ENCODE assay signal across 25 cellular contexts in genomic region chr7:39069046-39069445, GRCh38.
"Had no signal": no experiment of that assay in that cellular context is flagged by ENCODE, and none has a peak within 500 bp of the region (broad histone marks: within the 10 kb centered on the region; RNA-seq: fewer than 3 reads in every experiment).

No MANE protein-coding gene starts in this region.

- ATAC-seq: activated CD8-positive, alpha-beta T cell treated with anti-CD3 and anti-CD28 coated beads, Interleukin-2, amount 10 ng/mL, durations not matched to agents 7 days and 5 days; activated naive CD8-positive, alpha-beta T cell treated with anti-CD3 and anti-CD28 coated beads, Interleukin-2, amount 50 U/mL, for 24 hours; body of pancreas; gastroesophageal sphincter; left lobe of liver; lower lobe of right lung; mucosa of descending colon; sciatic nerve had no signal

- DNase-seq: activated CD4-positive, alpha-beta T cell treated with anti-CD3 and anti-CD28 coated beads for 1 hour; activated CD4-positive, alpha-beta T cell treated with anti-CD3 and anti-CD28 coated beads, Interleukin-2, amount 50 U/mL, for 1 hour; activated CD8-positive, alpha-beta T cell treated with anti-CD3 and anti-CD28 coated beads, Interleukin-2, amount 10 ng/mL, durations not matched to agents 7 days and 5 days; activated gamma-delta T cell; activated naive CD4-positive, alpha-beta T cell treated with anti-CD3 and anti-CD28 coated beads, Interleukin-2, amount 50 U/mL, for 16 hours; activated naive CD8-positive, alpha-beta T cell treated with anti-CD3 and anti-CD28 coated beads, Interleukin-2, amount 50 U/mL, for 24 hours; anterior cingulate cortex; body of pancreas; cortex of kidney; head of caudate nucleus; hypothalamus; immature natural killer cell; lower lobe of right lung; mesendoderm; mucosa of descending colon; naive B cell; posterior cingulate gyrus; small intestine; stimulated activated CD4-positive, alpha-beta T cell treated with anti-CD3 and anti-CD28 coated beads, Interleukin-2, amount 100 ng/mL, for 24 hours; stomach; testis; WERI-Rb-1 had no signal
